Comparison of ENCODE assay signal across 8 cellular contexts in the genomic region with DNA sequence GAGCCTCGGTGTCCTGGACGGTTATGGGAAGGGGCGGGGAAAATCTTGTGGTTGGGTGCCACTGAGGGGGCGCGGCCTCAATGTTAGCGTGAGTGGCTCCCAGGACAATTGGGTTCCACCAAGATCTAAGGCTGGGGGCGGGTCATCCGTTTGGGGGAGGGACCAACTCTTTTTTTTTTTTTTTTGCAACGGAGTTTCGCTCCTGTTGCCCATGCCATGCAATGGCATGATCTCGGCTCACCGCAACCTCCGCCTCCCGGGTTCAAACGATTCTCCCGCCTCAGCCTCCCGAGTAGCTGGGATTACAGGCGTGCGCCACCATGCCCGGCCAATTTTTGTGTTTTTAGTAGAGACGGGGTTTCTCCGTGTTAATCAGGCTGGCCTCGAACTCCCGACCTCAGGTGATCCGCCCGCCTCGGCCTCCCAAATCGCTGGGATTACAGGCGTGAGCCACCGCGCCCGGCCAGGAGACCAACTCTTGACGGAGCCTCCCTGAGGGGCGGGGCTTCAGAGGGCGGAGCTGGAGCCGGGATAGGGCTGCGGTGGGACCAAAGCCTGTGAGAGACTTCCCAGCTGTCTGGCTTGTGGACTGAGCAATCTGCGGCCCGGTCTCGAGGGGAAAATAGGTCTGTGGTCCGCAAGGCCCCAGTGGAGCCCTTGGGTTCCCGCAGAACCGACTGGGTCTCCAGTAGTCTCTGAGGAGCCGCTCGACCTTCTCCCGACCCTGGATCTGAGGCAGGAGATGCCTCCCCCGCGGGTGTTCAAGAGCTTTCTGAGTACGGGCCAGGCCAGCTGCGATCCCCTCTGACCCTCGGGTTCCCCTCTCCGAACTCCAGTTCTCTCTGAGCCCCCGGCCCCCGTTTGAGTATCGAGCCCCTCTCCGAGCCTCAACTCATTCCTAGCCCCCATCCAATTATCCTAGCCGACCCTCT. TPM values are rescaled to one million over a fixed set of nuclear protein-coding genes. Genes with fewer than 3 reads are reported as not detected.
DNase-seq lines count a peak whose midpoint lies in the region; ATAC-seq and TF ChIP-seq lines count a peak whose summit lies in the region.

No MANE protein-coding gene starts in this region.

- no peaks in the 10 kb centered on the region for H3K9me3 Mint-ChIP-seq in activated naive CD4-positive, alpha-beta T cell treated with anti-CD3 and anti-CD28 coated beads, Interleukin-2, amount 50 U/mL, for 24 hours
- H3K9me3 Mint-ChIP-seq in glutamatergic neuron (ENCODE audit: unreplicated experiment), result peaks cover 8% of the 10 kb centered on the region

- intact Hi-C loops in PC-9 (cut with micrococcal nuclease; ENCODE audit: unreplicated experiment) (loop anchor here (1.0 to 5.0 kb wide), 7 partner anchors 40 to 164 kb away; a partner anchor contains a TSS), aorta (cut with DNase I) (loop anchor here in 1 of 2 donors (5.0 kb wide), 1 partner anchor 46 kb away; a partner anchor contains a TSS)

- POLR2A ChIA-PET in PC-9 (lab: Charles Lee; ENCODE audit: unreplicated experiment), result interaction anchor here (0.5 to 1.0 kb wide), 11 partner anchors 10 to 789 kb away, joined by 3 to 31 read pairs (median 4); no protein-coding TSS in a partner anchor

- H3K79me2 ChIP-seq in PC-9 (ENCODE audit: low read depth), result peaks cover 11% of the 10 kb centered on the region

- H3K4me3 ChIP-seq in PC-9 (peak overlapping the region; percentile 61), aorta (ENCODE audit: low read length in 2 of 2) (peak overlapping the region; percentile 2 to 5)

- peaks cover 49% of the 10 kb centered on the region for H3F3A ChIP-seq in PC-9 (ENCODE audit: insufficient read depth, low read depth)

- CTCF ChIA-PET in PC-9 (lab: Charles Lee), result interaction anchor here (0.6 to 1.1 kb wide), 6 partner anchors 9 to 531 kb away, joined by 3 to 8 read pairs (median 4); no protein-coding TSS in a partner anchor

- H3K27me3 Mint-ChIP-seq in activated naive CD4-positive, alpha-beta T cell treated with anti-CD3 and anti-CD28 coated beads, Interleukin-2, amount 50 U/mL, for 24 hours, result no peaks in the 10 kb centered on the region
- H3K27me3 Mint-ChIP-seq in glutamatergic neuron (ENCODE audit: unreplicated experiment), result peaks cover 11% of the 10 kb centered on the region

- DNase-seq in GM04503 (ENCODE audit: low read depth) (peak; percentile 96), HS-5 (ENCODE audit: low read depth) (peak; percentile 99), PC-9 (peak; percentile 93 to 97), glutamatergic neuron (peak; percentile 83), nucleus accumbens (lab: John Stamatoyannopoulos, UW) (peak in 34 of 56 donors; percentile 5 to 70 (median 27)), aorta (peak; percentile 96 to 99)

- H3K4me3 Mint-ChIP-seq in activated naive CD4-positive, alpha-beta T cell treated with anti-CD3 and anti-CD28 coated beads, Interleukin-2, amount 50 U/mL, for 24 hours, result peak overlapping the region; percentile 88
- H3K4me3 Mint-ChIP-seq in glutamatergic neuron (ENCODE audit: unreplicated experiment), result peak overlapping the region; percentile 97

- TSS peak; percentile 67 for BruUV-seq in PC-9 (replicated peaks; lab: Mats Ljungman, UMichigan)

- H3K27ac ChIP-seq in PC-9 (peak overlapping the region; percentile 73), aorta (ENCODE audit: low read depth in 1 of 2, low read length in 2 of 2) (no peak overlapping the region)

- ATAC-seq in aorta (ENCODE audit: low FRiP score), result peak; percentile 81
- no peak for ATAC-seq in GM21423 (IDR thresholded peaks at IDR 0.05; ENCODE audit: unreplicated experiment)

- H3K4me1 ChIP-seq in PC-9 (replicated peaks; ENCODE audit: insufficient read depth), result peaks cover 22% of the 10 kb centered on the region
- H3K4me1 ChIP-seq in aorta (ENCODE audit: control insufficient read depth in 1 of 2, insufficient read depth in 2 of 2, low read length in 2 of 2), result no peaks in the 10 kb centered on the region

- H3K27me3 ChIP-seq in PC-9 (ENCODE audit: insufficient read depth, low read depth), result no peaks in the 10 kb centered on the region
- H3K27me3 ChIP-seq in aorta (ENCODE audit: control insufficient read depth in 1 of 2, insufficient read depth in 2 of 2, low read length in 1 of 2), result no peaks in the 10 kb centered on the region

- peaks cover 3% of the 10 kb centered on the region for H3K36me3 Mint-ChIP-seq in activated naive CD4-positive, alpha-beta T cell treated with anti-CD3 and anti-CD28 coated beads, Interleukin-2, amount 50 U/mL, for 24 hours
- no peaks in the 10 kb centered on the region for H3K36me3 Mint-ChIP-seq in glutamatergic neuron (ENCODE audit: unreplicated experiment)

- no peak for TF ChIP-seq CTCF in PC-9 (conservative IDR thresholded peaks at IDR 0.05)
- TF ChIP-seq CTCF in glutamatergic neuron (IDR thresholded peaks at IDR 0.05; ENCODE audit: partially characterized antibody, unreplicated experiment), result no peak

- peak overlapping the region; percentile 75 for H2AFZ ChIP-seq in PC-9

- H3K27ac Mint-ChIP-seq in activated naive CD4-positive, alpha-beta T cell treated with anti-CD3 and anti-CD28 coated beads, Interleukin-2, amount 50 U/mL, for 24 hours, result peak overlapping the region; percentile 79
- H3K27ac Mint-ChIP-seq in glutamatergic neuron (ENCODE audit: unreplicated experiment), result peak overlapping the region; percentile 80

- H3K4me2 ChIP-seq in PC-9, result peak overlapping the region; percentile 100

- no peaks in the 10 kb centered on the region for H3K9me2 ChIP-seq in PC-9 (ENCODE audit: insufficient read depth)

- H3K4me1 Mint-ChIP-seq in activated naive CD4-positive, alpha-beta T cell treated with anti-CD3 and anti-CD28 coated beads, Interleukin-2, amount 50 U/mL, for 24 hours, result peaks cover 41% of the 10 kb centered on the region
- H3K4me1 Mint-ChIP-seq in glutamatergic neuron (ENCODE audit: low read depth, unreplicated experiment), result peaks cover 7% of the 10 kb centered on the region

- H3K36me3 ChIP-seq in PC-9 (ENCODE audit: low read depth) (no peaks in the 10 kb centered on the region), aorta (ENCODE audit: control insufficient read depth in 1 of 2, insufficient read depth in 2 of 2, low read length in 1 of 2) (no peaks in the 10 kb centered on the region)

- no peaks in the 10 kb centered on the region for H4K20me1 ChIP-seq in PC-9 (ENCODE audit: insufficient read depth)

- WGBS in aorta, 2 donors, result 3% methylated on average over 51 to 57 of the region's 57 CpGs

- no peaks in the 10 kb centered on the region for H3K9me3 ChIP-seq in PC-9 (ENCODE audit: insufficient read depth, low read depth)
- H3K9me3 ChIP-seq in aorta (ENCODE audit: control insufficient read depth, low read length), result no peaks in the 10 kb centered on the region

RNA-seq across cellular contexts. Expression of a gene that starts 1.1 kb away (rescaled TPM):
- 14.1 and 22.9 TPM in 2 replicates for total RNA-seq in PC-9 (2021)
- total RNA-seq in glutamatergic neuron (ENCODE audit: unreplicated experiment), result 5.0 TPM
- total RNA-seq in aorta, result 1 to 10 TPM; 3.3 to 6.0 TPM
- polyA plus RNA-seq in aorta, result 1 to 10 TPM; 3.5 to 3.8 TPM

RNA-seq across cellular contexts. Expression of a gene that starts 48.0 kb away (rescaled TPM):
- total RNA-seq in PC-9 (2021) (271 and 311 TPM in 2 replicates), glutamatergic neuron (ENCODE audit: unreplicated experiment) (327 TPM), aorta (100 to 1,000 TPM; 176 to 204 TPM)
- 100 to 1,000 TPM in 1 of 2 donors, 10 to 100 TPM in 1; 79.0 to 265 TPM for polyA plus RNA-seq in aorta

RNA-seq across cellular contexts. Expression of a gene that starts 48.0 kb away (rescaled TPM):
- total RNA-seq in PC-9 (2021) (46.9 and 81.2 TPM in 2 replicates), glutamatergic neuron (ENCODE audit: unreplicated experiment) (147 TPM), aorta (10 to 100 TPM; 73.3 to 79.3 TPM)
- polyA plus RNA-seq in aorta, result 10 to 100 TPM in 1 of 2 donors, 1 to 10 TPM in 1; 8.5 to 15.5 TPM

Comparison
In these comparisons a context has a peak if more than half of its experiments do, and no peak if none do; other contexts are left out.
1. DNase-seq: peak in every context shown above with its lines; median percentile 99 in HS-5; 98 in aorta; 96 in GM04503; 95 in PC-9; 83 in glutamatergic neuron; 27 in nucleus accumbens.